ENCODE assay signal across 8 cellular contexts in genomic region chr17:27892542-27892865, GRCh38. TPM values are rescaled to one million over a fixed set of nuclear protein-coding genes. Genes with fewer than 3 reads are reported as not detected.
A peak's percentile ranks its signal among the peaks of the same experiment; 100 is the strongest.
DNase-seq lines count a peak whose midpoint lies in the region; ATAC-seq, FAIRE-seq and TF ChIP-seq lines count a peak whose summit lies in the region.

No MANE protein-coding gene starts in this region.

- no peak for TF ChIP-seq CTCF in Panc1 (IDR thresholded peaks at IDR 0.05)
- no peak for TF ChIP-seq CTCF in pancreas (IDR thresholded peaks at IDR 0.05)
- no peak for TF ChIP-seq CTCF in GM10266 (IDR thresholded peaks at IDR 0.05; ENCODE audit: control insufficient read depth, insufficient read depth, low read depth, missing control alignments)

- H3K27me3 Mint-ChIP-seq in CD8-positive, alpha-beta memory T cell: peaks cover 11 to 24% of the 10 kb centered on the region in 2 donors

- peak in 1 of 5 donors; percentile 4 for DNase-seq in CD8-positive, alpha-beta memory T cell
- DNase-seq in Panc1 (ENCODE audit: low read depth, low spot score): no peak
- no peak for DNase-seq in pancreas
- DNase-seq in GOT3 (lab: John Stamatoyannopoulos, UW): no peak
- DNase-seq in stimulated activated naive CD4-positive, alpha-beta T cell (lab: John Stamatoyannopoulos, UW): no peak
- DNase-seq in NCI-H2107 treated with DMSO at 0.1 percent for 48 hours (lab: John Stamatoyannopoulos, UW; ENCODE audit: unreplicated experiment): no peak
- no peak for DNase-seq in GM10266 (ENCODE audit: extremely low spot score)

- H3K4me1 Mint-ChIP-seq in CD8-positive, alpha-beta memory T cell: peaks cover 17 to 24% (median 23%) of the 10 kb centered on the region in 3 donors

- peak overlapping the region in 6 of 8 donors; percentile 40 to 86 (median 83) for H3K27ac Mint-ChIP-seq in CD8-positive, alpha-beta memory T cell

- no peaks in the 10 kb centered on the region for H3K4me1 ChIP-seq in CD8-positive, alpha-beta memory T cell (ENCODE audit: insufficient read depth, low read length)
- peaks cover 14% of the 10 kb centered on the region; the same call in 1 of the 2 replicates for H3K4me1 ChIP-seq in Panc1 (ENCODE audit: control insufficient read depth, insufficient read depth, low read length)
- H3K4me1 ChIP-seq in esophagus (ENCODE audit: control insufficient read depth in 2 of 2, insufficient read depth in 2 of 2, low read length in 1 of 2): peaks cover 0 to 2% of the 10 kb centered on the region in 2 donors
- peaks cover 10 to 22% (median 17%) of the 10 kb centered on the region in 3 donors for H3K4me1 ChIP-seq in pancreas

- POLR2A ChIA-PET in CD8-positive, alpha-beta memory T cell (lab: Charles Lee): interaction anchor here (1.4 to 2.6 kb wide), 5 partner anchors 12 to 148 kb away, joined by 4 to 30 read pairs (median 12); no protein-coding TSS in a partner anchor
- POLR2A ChIA-PET in Panc1 (lab: Charles Lee): no interaction called here

- intact Hi-C loops in Panc1 (cut with micrococcal nuclease; ENCODE audit: unreplicated experiment) (loop anchor here (5.0 kb wide), 1 partner anchor 355 kb away; no protein-coding TSS in a partner anchor), pancreas (cut with DNase I) (loop anchor here in 2 of 3 donors (10.0 kb wide), 2 partner anchors 132 to 352 kb away; no protein-coding TSS in a partner anchor)

- H3K4me3 ChIP-seq in CD8-positive, alpha-beta memory T cell (ENCODE audit: low read length): peak overlapping the region; percentile 73
- peak overlapping the region; percentile 57 to 69 for H3K4me3 ChIP-seq in Panc1 (ENCODE audit: low read depth in 2 of 2, low read length in 2 of 2)
- peak overlapping the region; percentile 65 to 71 for H3K4me3 ChIP-seq in esophagus (ENCODE audit: low read depth in 1 of 2, low read length in 2 of 2)
- H3K4me3 ChIP-seq in pancreas: peak overlapping the region; percentile 56 to 80 (median 62)

- ATAC-seq in Panc1 (no peak), pancreas (no peak)

- peaks cover 0 to 4% (median 3%) of the 10 kb centered on the region in 3 donors for H3K36me3 Mint-ChIP-seq in CD8-positive, alpha-beta memory T cell

- CTCF ChIA-PET in CD8-positive, alpha-beta memory T cell (lab: Charles Lee): interaction anchor here (1.4 to 7.5 kb wide), 5 partner anchors 8 to 85 kb away, joined by 3 to 167 read pairs (median 8); no protein-coding TSS in a partner anchor
- CTCF ChIA-PET in Panc1 (lab: Charles Lee): interaction anchor here (2.1 to 2.9 kb wide), 2 partner anchors 12 to 87 kb away, joined by 5 to 27 read pairs; no protein-coding TSS in a partner anchor

- FAIRE-seq in pancreas (lab: Jason Lieb, UNC): no peak

- H3K9me3 Mint-ChIP-seq in CD8-positive, alpha-beta memory T cell: no peaks in the 10 kb centered on the region

- no TSS peak for BruUV-seq in Panc1 (replicated peaks; lab: Mats Ljungman, UMichigan)

- no peaks in the 10 kb centered on the region for H3K9me3 ChIP-seq in CD8-positive, alpha-beta memory T cell (ENCODE audit: low read length)
- H3K9me3 ChIP-seq in Panc1 (ENCODE audit: control insufficient read depth, insufficient read depth, low read depth, low read length) (no peaks in the 10 kb centered on the region), esophagus (ENCODE audit: control insufficient read depth in 2 of 2, insufficient read depth in 1 of 2, low read depth in 1 of 2, low read length in 1 of 2) (no peaks in the 10 kb centered on the region), pancreas (no peaks in the 10 kb centered on the region)

- in situ Hi-C loops in Panc1 (cut with HindIII; ENCODE audit: low pct_unique_long_range_greater_than_20kb, low sequenced_read_pairs): no loop called here

- 18 to 32% methylated on average over 3 of the region's 3 CpGs for WGBS in esophagus, 2 donors
- 22 to 25% methylated on average over 3 of the region's 3 CpGs for WGBS in pancreas, 2 donors

- peak overlapping the region; percentile 79 to 93 (median 86) for H3K4me3 Mint-ChIP-seq in CD8-positive, alpha-beta memory T cell

- no peaks in the 10 kb centered on the region for H3K36me3 ChIP-seq in CD8-positive, alpha-beta memory T cell (ENCODE audit: insufficient read depth, low read length)
- H3K36me3 ChIP-seq in Panc1 (ENCODE audit: control insufficient read depth, insufficient read depth, low read length) (no peaks in the 10 kb centered on the region), esophagus (ENCODE audit: control insufficient read depth in 2 of 2, insufficient read depth in 2 of 2, low read length in 1 of 2) (no peaks in the 10 kb centered on the region), pancreas (no peaks in the 10 kb centered on the region)

- H3K27me3 ChIP-seq in CD8-positive, alpha-beta memory T cell (ENCODE audit: insufficient read depth, low read length, poor library complexity, severe bottlenecking): peaks cover 4% of the 10 kb centered on the region
- H3K27me3 ChIP-seq in Panc1 (ENCODE audit: control insufficient read depth, insufficient read depth, low read length): peaks cover 13% of the 10 kb centered on the region
- H3K27me3 ChIP-seq in esophagus (ENCODE audit: control insufficient read depth in 1 of 2, insufficient read depth in 2 of 2, low read length in 2 of 2): no peaks in the 10 kb centered on the region
- H3K27me3 ChIP-seq in pancreas: no peaks in the 10 kb centered on the region

- peak overlapping the region; percentile 58 for H3K27ac ChIP-seq in CD8-positive, alpha-beta memory T cell (ENCODE audit: low read depth, low read length)
- H3K27ac ChIP-seq in Panc1 (ENCODE audit: low read length): peak overlapping the region; percentile 74
- peak overlapping the region in 1 of 2 donors; percentile 62 for H3K27ac ChIP-seq in esophagus (ENCODE audit: low read depth in 2 of 2, low read length in 1 of 2)
- H3K27ac ChIP-seq in pancreas: peak overlapping the region; percentile 76 to 90 (median 82)

RNA-seq across cellular contexts. Expression of gene LYRM9, which starts 0.7 kb away (rescaled TPM):
- total RNA-seq in CD8-positive, alpha-beta memory T cell: 1 to 10 TPM; 2.5 to 3.4 TPM
- polyA plus RNA-seq in CD8-positive, alpha-beta memory T cell: 11.1 TPM
- total RNA-seq in Panc1 (2021; ENCODE audit: unreplicated experiment) (1.6 TPM), pancreas (10 to 100 TPM in 2 of 6 donors, 1 to 10 TPM in 4; 4.8 to 11.1 (median 8.4) TPM)
- 5.4 TPM for polyA plus RNA-seq in Panc1 (2012; ENCODE audit: insufficient read length)
- polyA plus RNA-seq in esophagus (1 to 10 TPM; 2.5 to 3.9 TPM), pancreas (10 to 100 TPM; 15.3 to 17.7 TPM)
